ENCODE assay signal across 9 cellular contexts in genomic region chr1:28127617-28128257, GRCh38. TPM values are rescaled to one million over a fixed set of nuclear protein-coding genes. Genes with fewer than 3 reads are reported as not detected.
DNase-seq lines count a peak whose midpoint lies in the region; ATAC-seq and TF ChIP-seq lines count a peak whose summit lies in the region.
"Had no signal": no experiment of that assay in that cellular context is flagged by ENCODE, and none has a peak within 500 bp of the region (broad histone marks: within the 10 kb centered on the region; RNA-seq: fewer than 3 reads in every experiment).

No MANE protein-coding gene starts in this region.

- H3K27ac ChIP-seq in HL-60 (replicated peaks) (peak overlapping the region; percentile 90), left lung (peak overlapping the region; percentile 53 to 93), WERI-Rb-1 (no peak overlapping the region)
- no peak overlapping the region for H3K27ac ChIP-seq in effector memory CD4-positive, alpha-beta T cell (ENCODE audit: insufficient read depth, low read length, poor library complexity, severe bottlenecking)

- no peak for TF ChIP-seq CTCF in HL-60 (IDR thresholded peaks at IDR 0.05; ENCODE audit: insufficient read depth, low read length)
- TF ChIP-seq CTCF in left lung (IDR thresholded peaks at IDR 0.05), result no peak
- no peak for TF ChIP-seq CTCF in WERI-Rb-1 (IDR thresholded peaks at IDR 0.05; ENCODE audit: low read depth, low read length)

- no peak overlapping the region for H3K4me3 ChIP-seq in HL-60 (replicated peaks; ENCODE audit: insufficient read depth, low read length)
- H3K4me3 ChIP-seq in left lung, result no peak overlapping the region
- no peak overlapping the region for H3K4me3 ChIP-seq in effector memory CD4-positive, alpha-beta T cell (ENCODE audit: insufficient read depth, low read depth, low read length, poor library complexity, severe bottlenecking)
- H3K4me3 ChIP-seq in WERI-Rb-1 (ENCODE audit: low read depth, low read length), result no peak overlapping the region

- DNase-seq in HL-60 (ENCODE audit: low read depth in 1 of 2, low spot score in 1 of 2) (peak; percentile 50 to 58), left lung (no peak), activated gamma-delta T cell (lab: John Stamatoyannopoulos, UW) (no peak), WERI-Rb-1 (no peak), NCI-H128 (lab: John Stamatoyannopoulos, UW; ENCODE audit: unreplicated experiment) (no peak)
- DNase-seq in effector memory CD4-positive, alpha-beta T cell, result no peak
- DNase-seq: effector CD8-positive, alpha-beta T cell had no signal

- H3K27me3 ChIP-seq in HL-60 (ENCODE audit: insufficient read depth, poor library complexity, severe bottlenecking), result no peaks in the 10 kb centered on the region
- H3K27me3 ChIP-seq in left lung, result no peaks in the 10 kb centered on the region
- H3K27me3 ChIP-seq in effector memory CD4-positive, alpha-beta T cell (replicated peaks; ENCODE audit: control insufficient read depth, insufficient read depth, low read length, poor library complexity, severe bottlenecking), result no peaks in the 10 kb centered on the region
- no peaks in the 10 kb centered on the region for H3K27me3 ChIP-seq in WERI-Rb-1 (ENCODE audit: insufficient read depth, low read depth, severe bottlenecking)

- no peaks in the 10 kb centered on the region for H3K9me3 ChIP-seq in left lung
- H3K9me3 ChIP-seq in effector memory CD4-positive, alpha-beta T cell (ENCODE audit: control insufficient read depth, low read length), result no peaks in the 10 kb centered on the region
- H3K9me3 ChIP-seq in WERI-Rb-1 (ENCODE audit: severe bottlenecking), result no peaks in the 10 kb centered on the region

- H3K36me3 ChIP-seq in left lung (no peaks in the 10 kb centered on the region), WERI-Rb-1 (no peaks in the 10 kb centered on the region)
- no peaks in the 10 kb centered on the region for H3K36me3 ChIP-seq in effector memory CD4-positive, alpha-beta T cell (ENCODE audit: control insufficient read depth, insufficient read depth, low read length)

- intact Hi-C loops in left lung (cut with DNase I), result no loop called here

- ATAC-seq in GM18498 (IDR thresholded peaks at IDR 0.05; ENCODE audit: unreplicated experiment) (peak; percentile 83), GM21529 (IDR thresholded peaks at IDR 0.05; ENCODE audit: unreplicated experiment) (peak; percentile 83), left lung (no peak)

- H3K4me1 ChIP-seq in left lung, result peaks cover 7 to 58% of the 10 kb centered on the region in 2 donors
- no peaks in the 10 kb centered on the region for H3K4me1 ChIP-seq in effector memory CD4-positive, alpha-beta T cell (ENCODE audit: control insufficient read depth, insufficient read depth, low read length, poor library complexity, severe bottlenecking)

RNA-seq across cellular contexts. Expression of gene EYA3, which starts 39.3 kb away (rescaled TPM):
- 10 to 100 TPM; 22.9 to 28.4 TPM for total RNA-seq in left lung

RNA-seq across cellular contexts. Expression of gene PTAFR, which starts 48.8 kb away (rescaled TPM):
- total RNA-seq in left lung, result 10 to 100 TPM; 19.4 to 59.7 TPM

Comparison
In these comparisons a context has a peak if more than half of its experiments do, and no peak if none do; other contexts are left out.
1. DNase-seq: peak in HL-60 (2 of 2); none in left lung (0 of 2), effector memory CD4-positive, alpha-beta T cell (0 of 3), activated gamma-delta T cell (single experiment), WERI-Rb-1 (single experiment) and NCI-H128 (single experiment).
2. H3K27ac ChIP-seq: peak in HL-60 (single experiment) and left lung (2 of 2); none in effector memory CD4-positive, alpha-beta T cell (single experiment) and WERI-Rb-1 (single experiment).